In the genomic region with DNA sequence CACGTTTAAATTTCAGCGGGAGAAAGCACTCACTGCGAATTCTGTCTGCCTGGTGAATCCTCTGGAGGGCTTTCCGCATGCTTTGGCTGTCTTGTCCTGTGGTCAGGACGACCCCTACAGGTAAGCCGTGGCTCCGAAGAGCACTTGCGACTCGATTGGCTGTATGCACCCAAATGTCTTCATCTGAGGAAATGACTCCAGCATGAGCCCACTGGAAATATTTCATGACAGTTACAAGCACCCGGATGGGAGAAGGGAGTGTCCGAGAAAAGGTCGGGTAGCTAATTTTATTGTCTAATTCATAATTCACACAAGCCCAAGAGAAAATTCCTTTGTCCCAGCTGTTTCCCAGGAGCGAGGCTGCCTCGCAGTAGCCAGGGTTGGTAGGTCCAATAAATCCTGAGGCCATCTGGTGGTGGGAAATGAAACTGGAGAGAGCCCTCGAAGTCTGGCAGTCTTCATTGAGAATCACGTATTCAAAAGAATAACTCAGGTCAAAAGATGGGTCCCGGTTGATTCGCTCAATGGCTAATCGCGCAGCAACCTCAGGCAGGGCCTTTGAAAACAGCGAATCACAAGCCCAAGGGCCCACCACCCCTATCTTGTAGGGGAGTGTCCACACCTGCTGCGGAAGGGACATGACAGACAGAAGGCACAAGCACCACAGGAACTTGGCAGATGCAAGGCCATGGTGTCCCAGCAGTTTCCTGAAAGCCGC, we compare ENCODE assay signal across 9 cellular contexts. TPM values are rescaled to one million over a fixed set of nuclear protein-coding genes. Genes with fewer than 3 reads are reported as not detected.
DNase-seq lines count a peak whose midpoint lies in the region; ATAC-seq and FAIRE-seq lines count a peak whose summit lies in the region.
"Had no signal": no experiment of that assay in that cellular context is flagged by ENCODE, and none has a peak within 500 bp of the region (broad histone marks: within the 10 kb centered on the region; RNA-seq: fewer than 3 reads in every experiment).

No MANE protein-coding gene starts in this region.

- ATAC-seq in GM19395 (IDR thresholded peaks at IDR 0.05; ENCODE audit: unreplicated experiment) (no peak), GM21423 (IDR thresholded peaks at IDR 0.05; ENCODE audit: unreplicated experiment) (no peak)

- DNase-seq in 8988T (peak; percentile 14), G401 (ENCODE audit: low spot score) (peak; percentile 26), NCI-H187 (lab: John Stamatoyannopoulos, UW) (peak; percentile 37 to 58), anterior cingulate cortex (lab: John Stamatoyannopoulos, UW) (peak in 53 of 58 donors; percentile 0 to 62 (median 9)), hypothalamus (lab: John Stamatoyannopoulos, UW) (peak in 50 of 51 donors; percentile 0 to 56 (median 8)), small intestine (peak; percentile 19)

- in situ Hi-C loops in G401 (cut with HindIII; ENCODE audit: low sequenced_read_pairs): no loop called here

- no peaks in the 10 kb centered on the region for H3K36me3 ChIP-seq in small intestine (ENCODE audit: control insufficient read depth in 2 of 2, insufficient read depth in 2 of 2, low read length in 2 of 2)

- no peak overlapping the region for H3K27ac ChIP-seq in small intestine (ENCODE audit: low read depth in 1 of 2, low read length in 1 of 2)

- 12 to 26% (median 15%) methylated on average over 23 of the region's 23 CpGs for WGBS in small intestine, 3 donors

- no peak overlapping the region for H3K4me3 ChIP-seq in small intestine (ENCODE audit: low read depth in 1 of 2, low read length in 2 of 2)

- no peaks in the 10 kb centered on the region for H3K4me1 ChIP-seq in small intestine (ENCODE audit: control insufficient read depth in 2 of 2, insufficient read depth in 1 of 2, low read depth in 1 of 2, low read length in 1 of 2)

- no peak for FAIRE-seq in small intestine (lab: Jason Lieb, UNC)
- FAIRE-seq: frontal cortex had no signal

- no peaks in the 10 kb centered on the region for H3K9me3 ChIP-seq in small intestine (ENCODE audit: control insufficient read depth, low read depth)

- no peaks in the 10 kb centered on the region for H3K27me3 ChIP-seq in small intestine (ENCODE audit: control insufficient read depth in 2 of 2, insufficient read depth in 2 of 2, low read length in 2 of 2)

RNA-seq across cellular contexts. Expression of a gene that starts 6.6 kb away (rescaled TPM):
- total RNA-seq in G401 (2014; rRNA removed; shearing (Covaris generic)): not detected in 2 replicates
- not detected for polyA plus RNA-seq in small intestine
- total RNA-seq: frontal cortex had no signal
